Comparison of ENCODE assay signal across 8 cellular contexts in the genomic region with DNA sequence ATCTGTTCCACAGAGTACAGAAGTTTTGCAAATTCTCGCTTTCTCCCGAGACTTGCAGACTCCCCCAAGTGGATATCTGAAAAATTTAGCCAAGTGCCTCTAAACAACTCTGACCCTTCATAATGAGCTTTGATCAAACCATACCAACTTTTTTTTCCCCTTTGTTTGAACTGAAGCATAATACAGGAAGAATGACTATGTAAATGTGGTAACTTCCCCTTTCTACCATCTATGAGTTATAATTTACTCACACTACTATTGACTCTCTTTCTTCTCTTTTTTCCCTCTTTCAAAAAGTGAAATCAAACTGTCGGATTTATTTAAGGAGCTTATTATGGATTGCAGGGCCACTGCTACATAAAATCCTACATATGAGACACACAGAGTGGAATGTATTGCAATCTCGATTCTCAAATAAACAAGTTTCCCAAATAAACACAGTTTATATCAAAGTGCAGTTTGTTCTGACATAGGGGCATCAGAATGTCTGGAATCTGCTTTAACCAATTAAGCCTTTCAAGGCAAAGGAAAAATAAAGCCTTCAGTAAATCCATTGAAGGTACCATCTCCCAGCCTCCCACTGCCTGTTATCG. TPM values are rescaled to one million over a fixed set of nuclear protein-coding genes. Genes with fewer than 3 reads are reported as not detected.
DNase-seq lines count a peak whose midpoint lies in the region; FAIRE-seq and TF ChIP-seq lines count a peak whose summit lies in the region.

No MANE protein-coding gene starts in this region.

- H3K27ac ChIP-seq in HEK293 (ENCODE audit: extremely low read depth, low read depth, low read length) (no peak overlapping the region), rectal smooth muscle tissue (ENCODE audit: low read depth, low read length) (no peak overlapping the region)

- POLR2A ChIA-PET in HEK293 (lab: Yijun Ruan, JAX): no interaction called here

- no peak overlapping the region for H3K9ac ChIP-seq in rectal smooth muscle tissue (ENCODE audit: low read length)

- CTCF ChIA-PET in HEK293 (lab: Yijun Ruan, JAX): interaction anchor here (0.6 kb wide), 1 partner anchor 1529 kb away, joined by 4 read pairs; no protein-coding TSS in a partner anchor

- no peak for TF ChIP-seq CTCF in D721Med (IDR thresholded peaks at IDR 0.05; ENCODE audit: insufficient read depth, missing control alignments)
- TF ChIP-seq CTCF in HEK293 (tag by site-specific recombination; IDR thresholded peaks at IDR 0.05): no peak
- TF ChIP-seq CTCF in fibroblast of the aortic adventitia (IDR thresholded peaks at IDR 0.05; ENCODE audit: insufficient read depth, low read length): peak; percentile 24

- DNase-seq in D721Med (ENCODE audit: insufficient read length, low spot score) (no peak), SIG-M5 treated with dmso at 0.1 percent for 504 hours (lab: John Stamatoyannopoulos, UW; ENCODE audit: unreplicated experiment) (peak; percentile 98), fibroblast of the aortic adventitia (ENCODE audit: low read depth) (peak; percentile 65), NCI-H1417 (lab: John Stamatoyannopoulos, UW) (no peak)
- DNase-seq in activated CD4-positive, alpha-beta T cell treated with anti-CD3 and anti-CD28 coated beads for 4 hours: no peak
- no peak for DNase-seq in effector CD8-positive, alpha-beta T cell (lab: John Stamatoyannopoulos, UW)

- peak overlapping the region; percentile 55; the same call in 1 of the 2 replicates for H3K4me3 ChIP-seq in HEK293 (ENCODE audit: low read depth, low read length)
- peak overlapping the region; percentile 77 for H3K4me3 ChIP-seq in fibroblast of the aortic adventitia (ENCODE audit: low read depth, low read length)
- H3K4me3 ChIP-seq in rectal smooth muscle tissue (ENCODE audit: low read length): peak overlapping the region; percentile 35

- peak; percentile 25 for FAIRE-seq in D721Med (lab: Jason Lieb, UNC)

- H3K9me3 ChIP-seq in HEK293 (ENCODE audit: control insufficient read depth, insufficient read depth, low read depth, low read length): no peaks in the 10 kb centered on the region

- no peaks in the 10 kb centered on the region for H3K36me3 ChIP-seq in HEK293 (ENCODE audit: control insufficient read depth in 2 of 2, insufficient read depth in 1 of 2, low read length in 2 of 2)
- H3K36me3 ChIP-seq in rectal smooth muscle tissue (ENCODE audit: control insufficient read depth, insufficient read depth, low read length): no peaks in the 10 kb centered on the region

- H3K4me1 ChIP-seq in HEK293 (ENCODE audit: control insufficient read depth, insufficient read depth, low read length) (no peaks in the 10 kb centered on the region; the same call in 1 of the 2 replicates), rectal smooth muscle tissue (ENCODE audit: control insufficient read depth, insufficient read depth, low read length) (peaks cover 3% of the 10 kb centered on the region)

- no peaks in the 10 kb centered on the region for H3K27me3 ChIP-seq in rectal smooth muscle tissue (ENCODE audit: control insufficient read depth, insufficient read depth, low read length)

TF ChIP-seq in HEK293, 187 proteins besides CTCF, POLR2A, EP300 and RAD21:
- TF ChIP-seq PRDM1 (tag by site-specific recombination; IDR thresholded peaks at IDR 0.05): 0 out of 2 replicates have a peak, but pooled peaks have one; percentile 27
- TF ChIP-seq ZNF174 (tag by site-specific recombination; IDR thresholded peaks at IDR 0.05): no peak
TF ChIP-seq in HEK293: peak in this region for 1.

RNA-seq across cellular contexts. Expression of a gene that starts 1.4 kb away (rescaled TPM):
- total RNA-seq in fibroblast of the aortic adventitia (ENCODE audit: low replicate concordance): 4.7 and 12.9 TPM in 2 replicates

Comparison
In these comparisons a context has a peak if more than half of its experiments do, and no peak if none do; other contexts are left out.
1. DNase-seq: peak in SIG-M5 treated with dmso at 0.1 percent for 504 hours (single experiment) and fibroblast of the aortic adventitia (single experiment); none in D721Med (single experiment), activated CD4-positive, alpha-beta T cell treated with anti-CD3 and anti-CD28 coated beads for 4 hours (0 of 2), effector CD8-positive, alpha-beta T cell (single experiment) and NCI-H1417 (0 of 3).
2. Peak in every context shown above with its lines, with median percentiles within 50 percentile points of each other: H3K4me3 ChIP-seq.